Comparison of ENCODE assay signal across 14 cellular contexts in genomic region chr2:9297807-9298206, GRCh38.
"Had no signal": no experiment of that assay in that cellular context is flagged by ENCODE, and none has a peak within 500 bp of the region (broad histone marks: within the 10 kb centered on the region; RNA-seq: fewer than 3 reads in every experiment).

No MANE protein-coding gene starts in this region.

- H3K4me3 ChIP-seq: heart left ventricle, upper lobe of right lung had no signal

- DNase-seq: activated CD4-positive, alpha-beta T cell treated with anti-CD3 and anti-CD28 coated beads, Interleukin-2, amount 50 U/mL, for 4 hours; activated gamma-delta T cell treated with Interleukin-2 at 50 U/mL for 16 hours; activated T-cell treated with anti-CD3 and anti-CD28 coated beads, Interleukin-2, amount 50 U/mL, for 48 hours; central memory CD4-positive, alpha-beta T cell; erythroblast; heart left ventricle; islet precursor cell; naive B cell; SIG-M5; stimulated activated CD4-positive, alpha-beta T cell treated with anti-CD3 and anti-CD28 coated beads, Interleukin-12 subunit alpha, Interleukin-12 subunit beta, amount 100 ng/mL, for 4 hours; stimulated activated naive CD4-positive, alpha-beta T cell; SW 1271; upper lobe of right lung had no signal

- H3K27ac ChIP-seq: upper lobe of right lung had no signal

- H3K9me3 ChIP-seq: heart left ventricle, upper lobe of right lung had no signal

- H3K36me3 ChIP-seq: upper lobe of right lung had no signal

- H3K27me3 ChIP-seq: heart left ventricle, upper lobe of right lung had no signal

- ATAC-seq: activated CD4-positive, CD25-positive, alpha-beta regulatory T cell treated with anti-CD3 and anti-CD28 coated beads, Interleukin-2, amount 50 U/mL, for 24 hours; upper lobe of right lung had no signal
